In genomic region chr1:23800396-23801337, GRCh38 we compare ENCODE assay signal across 8 cellular contexts.
DNase-seq lines count a peak whose midpoint lies in the region; ATAC-seq lines count a peak whose summit lies in the region.

GALE (minus strand) TSS chr1:23800754; CDS start chr1:23799007, 1,747 bp downstream.

- H3K4me3 ChIP-seq in ACC112 (ENCODE audit: low read depth, low read length): peak within 1 kb of the TSS; percentile 95

- H3K4me1 ChIP-seq in ACC112 (ENCODE audit: control insufficient read depth, insufficient read depth, low read length, unreplicated experiment): peaks cover 10% of the 10 kb centered on the region

- DNase-seq in NCI-H345 treated with DMSO at 0.1 percent for 48 hours (lab: John Stamatoyannopoulos, UW; ENCODE audit: unreplicated experiment) (peak; percentile 82), islet precursor cell (peak; percentile 97)
- peak; percentile 96 for DNase-seq in activated CD4-positive, CD25-positive, alpha-beta regulatory T cell treated with anti-CD3 and anti-CD28 coated beads, Interleukin-2, amount 50 U/mL, for 16 hours (ENCODE audit: low read depth, low spot score)
- DNase-seq in central memory CD4-positive, alpha-beta T cell: peak; percentile 94
- peak; percentile 99 for DNase-seq in stimulated activated CD4-positive, alpha-beta T cell treated with anti-CD3 and anti-CD28 coated beads, Interleukin-12 subunit alpha, Interleukin-12 subunit beta, amount 100 ng/mL, for 4 hours

- ATAC-seq in GM18909 (IDR thresholded peaks at IDR 0.05; ENCODE audit: poor library complexity, unreplicated experiment): peak; percentile 78
- ATAC-seq in HG03175 (IDR thresholded peaks at IDR 0.05; ENCODE audit: unreplicated experiment): peak; percentile 87

- H3K36me3 ChIP-seq in ACC112 (ENCODE audit: insufficient read depth, low read length): peaks cover 7% of the 10 kb centered on the region; the same call in 1 of the 2 replicates

- H3K27me3 ChIP-seq in ACC112 (ENCODE audit: insufficient read depth, low read length): no peaks in the 10 kb centered on the region

- H3K79me2 ChIP-seq in ACC112 (ENCODE audit: control insufficient read depth, insufficient read depth, low read length, unreplicated experiment): peaks cover 7% of the 10 kb centered on the region

- H3K27ac ChIP-seq in ACC112 (ENCODE audit: low read depth, low read length): peak within 1 kb of the TSS; percentile 74

- H2AFZ ChIP-seq in ACC112 (ENCODE audit: low read length, unreplicated experiment): peak within 1 kb of the TSS; percentile 87

Comparison
In these comparisons a context has a peak if more than half of its experiments do, and no peak if none do; other contexts are left out.
1. Peak in every context shown above with its lines: DNase-seq, ATAC-seq, H3K4me3 ChIP-seq and H3K27ac ChIP-seq.